20 cellular contexts compared by ENCODE assay signal in the genomic region with DNA sequence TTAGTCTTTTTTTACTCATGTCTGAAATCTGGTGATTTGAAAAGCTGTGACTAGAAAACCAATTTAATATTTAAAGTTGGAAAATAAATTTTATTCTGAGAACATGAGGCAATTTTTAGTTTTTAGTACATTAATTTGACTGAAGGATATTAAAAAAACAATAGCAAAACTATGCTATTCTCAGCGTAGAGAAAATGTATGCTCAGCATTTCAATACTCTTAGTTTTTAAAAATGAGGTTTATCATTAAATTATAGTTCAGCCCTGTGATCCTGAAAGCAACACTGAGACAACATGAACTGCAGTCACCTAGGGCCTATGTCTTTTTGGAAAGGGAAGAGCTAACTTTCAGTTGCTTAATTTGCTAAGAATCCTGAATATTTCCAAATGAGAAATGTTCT. TPM values are rescaled to one million over a fixed set of nuclear protein-coding genes. Genes with fewer than 3 reads are reported as not detected.
DNase-seq lines count a peak whose midpoint lies in the region; ATAC-seq, FAIRE-seq and TF ChIP-seq lines count a peak whose summit lies in the region.
"Had no signal": no experiment of that assay in that cellular context is flagged by ENCODE, and none has a peak within 500 bp of the region (broad histone marks: within the 10 kb centered on the region; RNA-seq: fewer than 3 reads in every experiment).

No MANE protein-coding gene starts in this region.

- no peaks in the 10 kb centered on the region for H3K9me3 ChIP-seq in Loucy (ENCODE audit: insufficient read depth, low read depth, low read length)
- H3K9me3 ChIP-seq in mesenchymal stem cell (ENCODE audit: control insufficient read depth, low read length): no peaks in the 10 kb centered on the region
- H3K9me3 ChIP-seq in SJCRH30 (replicated peaks): no peaks in the 10 kb centered on the region
- H3K9me3 ChIP-seq: BE2C had no signal

- no peak overlapping the region for H2AFZ ChIP-seq in Loucy (ENCODE audit: low read length)
- no peak overlapping the region for H2AFZ ChIP-seq in mesenchymal stem cell (ENCODE audit: low read depth, low read length)
- H2AFZ ChIP-seq: GM23248 had no signal

- no peak overlapping the region for H3K4ac ChIP-seq in mesenchymal stem cell (ENCODE audit: low read depth in 1 of 2, low read length in 2 of 2)

- H3K4me3 ChIP-seq in Loucy (ENCODE audit: low read length, poor library complexity, severe bottlenecking) (no peak overlapping the region), mesenchymal stem cell (ENCODE audit: insufficient read depth in 1 of 2, low read depth in 1 of 2, low read length in 2 of 2) (no peak overlapping the region), SJCRH30 (no peak overlapping the region)
- H3K4me3 ChIP-seq: BLaER1 treated with 17β-estradiol and CSF1 and Interleukin-3, amounts not matched to agents 10 nM and 100 nM; GM23248 had no signal

- DNase-seq in mesenchymal stem cell: no peak
- DNase-seq in SJCRH30: no peak
- DNase-seq: ACHN; AML-193; BE2C; Calu3; CD4-positive, alpha-beta T cell; COR-L47; DMS53; DMS79 treated with DMSO at 0.1 percent for 48 hours; GF-D8; GM23248; H7; HCEC 1CT had no signal

- H4K91ac ChIP-seq in mesenchymal stem cell (ENCODE audit: low read length): no peak overlapping the region

- H2BK5ac ChIP-seq in mesenchymal stem cell (ENCODE audit: low read depth, low read length, poor library complexity, severe bottlenecking): no peak overlapping the region

- no peaks in the 10 kb centered on the region for H3K79me1 ChIP-seq in mesenchymal stem cell (replicated peaks; ENCODE audit: low read length, poor library complexity, severe bottlenecking)

- H3K27ac ChIP-seq in mesenchymal stem cell (ENCODE audit: low read length, poor library complexity, severe bottlenecking) (peak overlapping the region; percentile 57), SJCRH30 (no peak overlapping the region)
- H3K27ac ChIP-seq: BLaER1 treated with 17β-estradiol and CSF1 and Interleukin-3, amounts not matched to agents 10 nM and 100 nM; GM23248 had no signal

- H3K79me2 ChIP-seq in Loucy (ENCODE audit: insufficient read depth, low read length): peaks cover 100% of the 10 kb centered on the region

- no peaks in the 10 kb centered on the region for H3F3A ChIP-seq in Loucy (ENCODE audit: low read depth)

- WGBS in mesenchymal stem cell: no CpG with 5 or more reads among the region's 1 CpG

- TF ChIP-seq CTCF in Loucy (conservative IDR thresholded peaks at IDR 0.05; ENCODE audit: low read length): no peak

- H3K36me3 ChIP-seq in Loucy (ENCODE audit: insufficient read depth, low read length) (peaks cover 6% of the 10 kb centered on the region; the same call in 1 of the 2 replicates), mesenchymal stem cell (ENCODE audit: control insufficient read depth in 1 of 2, insufficient read depth in 2 of 2, low read depth in 1 of 2, low read length in 2 of 2) (no peaks in the 10 kb centered on the region), SJCRH30 (no peaks in the 10 kb centered on the region)
- H3K36me3 ChIP-seq: BE2C had no signal

- FAIRE-seq in A204.1 (lab: Jason Lieb, UNC): peak; percentile 19
- FAIRE-seq: H1 had no signal

- no peak overlapping the region for H3K23ac ChIP-seq in mesenchymal stem cell (ENCODE audit: low read length in 2 of 2)

- H3K9ac ChIP-seq in Loucy (ENCODE audit: low read depth, low read length, poor library complexity, severe bottlenecking) (no peak overlapping the region), mesenchymal stem cell (ENCODE audit: low read length) (no peak overlapping the region)
- H3K9ac ChIP-seq: BLaER1 treated with 17β-estradiol and CSF1 and Interleukin-3, amounts not matched to agents 10 nM and 100 nM; GM23248 had no signal

- H4K8ac ChIP-seq in mesenchymal stem cell (ENCODE audit: low read length): no peak overlapping the region

- no peaks in the 10 kb centered on the region for H3K9me2 ChIP-seq in Loucy (replicated peaks; ENCODE audit: low read depth, low read length)

- H3K4me1 ChIP-seq in Loucy (ENCODE audit: insufficient read depth, low read length, poor library complexity, severe bottlenecking): peaks cover 61% of the 10 kb centered on the region
- peaks cover 3% of the 10 kb centered on the region for H3K4me1 ChIP-seq in mesenchymal stem cell (ENCODE audit: control insufficient read depth, insufficient read depth, low read depth, low read length)
- no peaks in the 10 kb centered on the region; the same call in 1 of the 2 replicates for H3K4me1 ChIP-seq in SJCRH30
- H3K4me1 ChIP-seq: BE2C had no signal

- H3K27me3 ChIP-seq in Loucy (ENCODE audit: insufficient read depth, low read length, poor library complexity, severe bottlenecking) (no peaks in the 10 kb centered on the region), mesenchymal stem cell (ENCODE audit: control insufficient read depth in 1 of 2, insufficient read depth in 1 of 2, low read length in 2 of 2) (no peaks in the 10 kb centered on the region), SJCRH30 (no peaks in the 10 kb centered on the region)
- H3K27me3 ChIP-seq: BE2C; BLaER1 treated with 17β-estradiol and CSF1 and Interleukin-3, amounts not matched to agents 10 nM and 100 nM had no signal

- H3K14ac ChIP-seq in mesenchymal stem cell (ENCODE audit: low read length in 2 of 2): no peak overlapping the region

- no peak overlapping the region for H2AK5ac ChIP-seq in mesenchymal stem cell (ENCODE audit: low read length, severe bottlenecking)

- H3K4me2 ChIP-seq in Loucy (ENCODE audit: low read depth, low read length, poor library complexity, severe bottlenecking) (peak overlapping the region; percentile 97), mesenchymal stem cell (ENCODE audit: low read length, poor library complexity, severe bottlenecking) (no peak overlapping the region)

- H4K20me1 ChIP-seq in Loucy (ENCODE audit: insufficient read depth, low read length, poor library complexity, severe bottlenecking): peaks cover 98% of the 10 kb centered on the region

- no peak for ATAC-seq in HG02938 (IDR thresholded peaks at IDR 0.05; ENCODE audit: unreplicated experiment)
- ATAC-seq in GM18519 (IDR thresholded peaks at IDR 0.05; ENCODE audit: low FRiP score, unreplicated experiment): no peak

- H2BK120ac ChIP-seq in mesenchymal stem cell (ENCODE audit: low read depth, low read length): no peak overlapping the region

- no peak overlapping the region for H2BK15ac ChIP-seq in mesenchymal stem cell (ENCODE audit: low read depth, poor library complexity, severe bottlenecking)

- no peak overlapping the region for H2BK12ac ChIP-seq in mesenchymal stem cell (ENCODE audit: low read length in 2 of 2)

- no peak overlapping the region for H3K18ac ChIP-seq in mesenchymal stem cell (ENCODE audit: low read depth in 1 of 2, low read length in 2 of 2)

RNA-seq across cellular contexts. Expression of gene GALNT7, which starts 9.5 kb away (rescaled TPM):
- polyA plus RNA-seq in mesenchymal stem cell (2013, experiment 1 of 2): 20.9 TPM
- 21.9 TPM for polyA plus RNA-seq in mesenchymal stem cell (2013, experiment 2 of 2)
- 42.9 and 48.4 TPM in 2 replicates for total RNA-seq in SJCRH30 (2014; rRNA removed; shearing (Covaris generic))
